In the genomic region with DNA sequence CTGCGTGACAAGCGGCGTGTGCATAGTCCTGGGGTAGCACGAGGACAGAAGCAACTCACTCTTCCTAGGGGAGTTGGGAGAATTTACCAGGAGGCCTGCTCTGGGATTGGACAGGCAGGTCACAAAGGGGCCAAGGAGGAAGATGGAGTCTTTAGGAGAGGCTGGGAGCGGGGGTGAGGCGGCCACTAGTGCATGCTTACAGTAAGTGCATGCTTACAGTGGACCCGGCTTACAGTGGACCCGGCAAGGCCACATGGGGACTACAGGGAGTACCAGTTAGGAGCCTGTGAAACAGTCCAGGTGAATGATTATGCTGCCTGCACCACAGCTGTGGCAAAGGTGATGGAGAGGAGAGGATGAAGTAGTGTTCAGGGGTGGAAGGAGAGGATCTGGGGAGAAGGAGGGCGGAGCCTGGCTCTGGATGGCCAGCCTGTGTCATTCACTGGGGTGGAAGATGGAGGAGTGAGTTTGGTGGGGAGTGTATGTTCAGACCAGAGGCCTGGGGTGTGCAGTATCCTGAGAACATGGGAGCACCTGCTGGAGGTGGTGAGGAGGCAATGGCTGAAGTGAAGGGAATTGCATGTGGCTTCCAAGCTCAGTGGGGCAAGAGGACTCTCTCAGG, we compare ENCODE assay signal across 11 cellular contexts.
DNase-seq lines count a peak whose midpoint lies in the region; ATAC-seq and TF ChIP-seq lines count a peak whose summit lies in the region.
"Had no signal": no experiment of that assay in that cellular context is flagged by ENCODE, and none has a peak within 500 bp of the region (broad histone marks: within the 10 kb centered on the region; RNA-seq: fewer than 3 reads in every experiment).

No MANE protein-coding gene starts in this region.

- H3K9me3 Mint-ChIP-seq in activated T-helper 2 cell treated with anti-CD3 and anti-CD28 coated beads, Interferon-gamma antibody, Interleukin-2, Interleukin-4, amounts not matched to agents 10 μg/mL and 5 μg/mL and 100 μg/mL, durations not matched to agents 14 hours and 24 hours and 36 hours: no peaks in the 10 kb centered on the region

- no peaks in the 10 kb centered on the region for H3K9me3 ChIP-seq in neuronal stem cell (replicated peaks in 1 of 2; ENCODE audit: control insufficient read depth in 2 of 2, insufficient read depth in 1 of 2, low read depth in 1 of 2, low read length in 2 of 2)

- H2BK12ac ChIP-seq in neuronal stem cell (ENCODE audit: low read length): peak overlapping the region; percentile 91

- peaks cover 0 to 2% of the 10 kb centered on the region in 2 donors for H3K36me3 ChIP-seq in neuronal stem cell (replicated peaks in 1 of 2; ENCODE audit: control insufficient read depth in 2 of 2, insufficient read depth in 2 of 2, low read length in 2 of 2)

- H3K27me3 ChIP-seq in neuronal stem cell (ENCODE audit: control insufficient read depth in 3 of 3, insufficient read depth in 3 of 3, low read depth in 1 of 3, low read length in 3 of 3): no peaks in the 10 kb centered on the region

- no peak overlapping the region for H3K23ac ChIP-seq in neuronal stem cell (ENCODE audit: low read depth, low read length, poor library complexity)

- H3K4me3 ChIP-seq in LNCaP clone FGC (ENCODE audit: low read depth, low read length) (no peak overlapping the region), neuronal stem cell (ENCODE audit: low read length in 2 of 2) (no peak overlapping the region)

- ATAC-seq in stimulated activated naive CD8-positive, alpha-beta T cell treated with anti-CD3 and anti-CD28 coated beads, Interleukin-15, Interleukin-2, amounts not matched to agents 100 U/mL and 50 U/mL, for 24 hours: no peak
- no peak for ATAC-seq in GM21576 (IDR thresholded peaks at IDR 0.05; ENCODE audit: unreplicated experiment)

- H2BK120ac ChIP-seq in neuronal stem cell (ENCODE audit: low read depth, low read length): no peak overlapping the region

- no peak overlapping the region for H3K27ac Mint-ChIP-seq in activated T-helper 2 cell treated with anti-CD3 and anti-CD28 coated beads, Interferon-gamma antibody, Interleukin-2, Interleukin-4, amounts not matched to agents 10 μg/mL and 5 μg/mL and 100 μg/mL, durations not matched to agents 14 hours and 24 hours and 36 hours

- no peak overlapping the region for H3K27ac ChIP-seq in neuronal stem cell (replicated peaks; ENCODE audit: low read length)
- H3K27ac ChIP-seq: parathyroid adenoma had no signal

- peak overlapping the region; percentile 83 for H3K18ac ChIP-seq in neuronal stem cell (ENCODE audit: low read length)

- H4K8ac ChIP-seq in neuronal stem cell (ENCODE audit: low read depth, low read length): no peak overlapping the region

- H3K27me3 Mint-ChIP-seq in activated T-helper 2 cell treated with anti-CD3 and anti-CD28 coated beads, Interferon-gamma antibody, Interleukin-2, Interleukin-4, amounts not matched to agents 10 μg/mL and 5 μg/mL and 100 μg/mL, durations not matched to agents 14 hours and 24 hours and 36 hours (ENCODE audit: low read depth): no peaks in the 10 kb centered on the region

- H3K4me2 ChIP-seq in neuronal stem cell (ENCODE audit: insufficient read depth, low read length, poor library complexity, severe bottlenecking): no peak overlapping the region

- DNase-seq in ELR (ENCODE audit: low read depth) (peak; percentile 19), LNCaP clone FGC (ENCODE audit: low read depth) (no peak), dermis blood vessel endothelial cell (peak; percentile 6), neuronal stem cell (ENCODE audit: low spot score) (no peak)
- DNase-seq in stimulated activated naive CD8-positive, alpha-beta T cell treated with anti-CD3 and anti-CD28 coated beads, Interleukin-15, Interleukin-2, amounts not matched to agents 100 U/mL and 50 U/mL, for 24 hours: no peak
- no peak for DNase-seq in activated T-helper 2 cell treated with anti-CD3 and anti-CD28 coated beads, Interferon-gamma antibody, Interleukin-2, Interleukin-4, amounts not matched to agents 10 μg/mL and 5 μg/mL and 100 μg/mL, durations not matched to agents 14 hours and 24 hours and 36 hours (ENCODE audit: low spot score)
- no peak for DNase-seq in stimulated activated CD4-positive, alpha-beta T cell treated with anti-CD3 and anti-CD28 coated beads, Interleukin-4, amount 100 ng/mL, for 1 hour
- DNase-seq: DMS153; stimulated activated CD4-positive, alpha-beta T cell treated with anti-CD3 and anti-CD28 coated beads, Interleukin-4, amount 100 ng/mL, for 4 hours had no signal

- intact Hi-C loops in activated T-helper 2 cell treated with anti-CD3 and anti-CD28 coated beads, Interferon-gamma antibody, Interleukin-2, Interleukin-4, amounts not matched to agents 10 μg/mL and 5 μg/mL and 100 μg/mL, durations not matched to agents 14 hours and 24 hours and 36 hours (cut with micrococcal nuclease): no loop called here

- H3K79me1 ChIP-seq in neuronal stem cell (ENCODE audit: low read depth, low read length): no peaks in the 10 kb centered on the region

- peak overlapping the region; percentile 59 for H4K91ac ChIP-seq in neuronal stem cell (ENCODE audit: low read depth, low read length, poor library complexity)

- peak; percentile 13; the same call in 1 of the 2 replicates for TF ChIP-seq CTCF in LNCaP clone FGC (IDR thresholded peaks at IDR 0.05; ENCODE audit: control insufficient read depth, extremely low read depth, insufficient read depth)

- no CpG with 5 or more reads among the region's 9 CpGs for WGBS in neuronal stem cell (ENCODE audit: extremely low coverage in 2 of 2, insufficient read length in 2 of 2, insufficient replicate concordance in 1 of 2), 2 donors

- no peak overlapping the region for H3K9ac ChIP-seq in neuronal stem cell (ENCODE audit: low read depth, low read length, poor library complexity)
- H3K9ac ChIP-seq: parathyroid adenoma had no signal

- peak overlapping the region; percentile 40 for H2BK15ac ChIP-seq in neuronal stem cell (ENCODE audit: low read length)

- peak overlapping the region; percentile 41 for H2AK5ac ChIP-seq in neuronal stem cell (ENCODE audit: low read depth, low read length)

- no peaks in the 10 kb centered on the region for H3K4me1 Mint-ChIP-seq in activated T-helper 2 cell treated with anti-CD3 and anti-CD28 coated beads, Interferon-gamma antibody, Interleukin-2, Interleukin-4, amounts not matched to agents 10 μg/mL and 5 μg/mL and 100 μg/mL, durations not matched to agents 14 hours and 24 hours and 36 hours (ENCODE audit: low read depth)

- no peak overlapping the region for H3K4me3 Mint-ChIP-seq in activated T-helper 2 cell treated with anti-CD3 and anti-CD28 coated beads, Interferon-gamma antibody, Interleukin-2, Interleukin-4, amounts not matched to agents 10 μg/mL and 5 μg/mL and 100 μg/mL, durations not matched to agents 14 hours and 24 hours and 36 hours (ENCODE audit: low read depth)

- peak overlapping the region; percentile 62 for H2BK5ac ChIP-seq in neuronal stem cell (ENCODE audit: low read length)

- H3K36me3 Mint-ChIP-seq in activated T-helper 2 cell treated with anti-CD3 and anti-CD28 coated beads, Interferon-gamma antibody, Interleukin-2, Interleukin-4, amounts not matched to agents 10 μg/mL and 5 μg/mL and 100 μg/mL, durations not matched to agents 14 hours and 24 hours and 36 hours (ENCODE audit: low read depth): no peaks in the 10 kb centered on the region

- peak overlapping the region; percentile 41 for H2AFZ ChIP-seq in neuronal stem cell (ENCODE audit: low read length)
- H2AFZ ChIP-seq: parathyroid adenoma had no signal

- H3K14ac ChIP-seq in neuronal stem cell (ENCODE audit: low read length): peak overlapping the region; percentile 97

- H3K4ac ChIP-seq in neuronal stem cell (ENCODE audit: low read length): no peak overlapping the region

- H3K4me1 ChIP-seq in neuronal stem cell (ENCODE audit: control insufficient read depth in 2 of 2, insufficient read depth in 1 of 2, low read depth in 1 of 2, low read length in 2 of 2): peaks cover 29 to 40% of the 10 kb centered on the region in 2 donors
- H3K4me1 ChIP-seq: parathyroid adenoma had no signal

Comparison
In these comparisons a context has a peak if more than half of its experiments do, and no peak if none do; other contexts are left out.
1. DNase-seq: peak in ELR (single experiment) and dermis blood vessel endothelial cell (single experiment); none in LNCaP clone FGC (single experiment), neuronal stem cell (single experiment), stimulated activated naive CD8-positive, alpha-beta T cell treated with anti-CD3 and anti-CD28 coated beads, Interleukin-15, Interleukin-2, amounts not matched to agents 100 U/mL and 50 U/mL, for 24 hours (single experiment), activated T-helper 2 cell treated with anti-CD3 and anti-CD28 coated beads, Interferon-gamma antibody, Interleukin-2, Interleukin-4, amounts not matched to agents 10 μg/mL and 5 μg/mL and 100 μg/mL, durations not matched to agents 14 hours and 24 hours and 36 hours (single experiment) and stimulated activated CD4-positive, alpha-beta T cell treated with anti-CD3 and anti-CD28 coated beads, Interleukin-4, amount 100 ng/mL, for 1 hour (single experiment).